ENCODE assay signal across 10 cellular contexts in genomic region chrX:112043997-112044396, GRCh38. TPM values are rescaled to one million over a fixed set of nuclear protein-coding genes. Genes with fewer than 3 reads are reported as not detected.
DNase-seq lines count a peak whose midpoint lies in the region; ATAC-seq, FAIRE-seq and TF ChIP-seq lines count a peak whose summit lies in the region.
"Had no signal": no experiment of that assay in that cellular context is flagged by ENCODE, and none has a peak within 500 bp of the region (broad histone marks: within the 10 kb centered on the region; RNA-seq: fewer than 3 reads in every experiment).

No MANE protein-coding gene starts in this region.

- H3K4me3 ChIP-seq in H7 (ENCODE audit: insufficient read depth, low read depth, low read length) (no peak overlapping the region), SJCRH30 (no peak overlapping the region), kidney (ENCODE audit: low read length in 2 of 2) (no peak overlapping the region)

- BruUV-seq in Calu3 (replicated peaks; lab: Mats Ljungman, UMichigan): no TSS peak

- no peaks in the 10 kb centered on the region for H3K9me3 Mint-ChIP-seq in Calu3 (ENCODE audit: low read depth, unreplicated experiment)

- ATAC-seq in HG02642 (IDR thresholded peaks at IDR 0.05; ENCODE audit: poor library complexity, unreplicated experiment): no peak

- no peak overlapping the region for H3K9ac ChIP-seq in kidney (ENCODE audit: low read length in 2 of 2)

- H3K9me3 ChIP-seq in SJCRH30 (replicated peaks) (no peaks in the 10 kb centered on the region), kidney (ENCODE audit: control insufficient read depth in 1 of 2, low read length in 2 of 2) (no peaks in the 10 kb centered on the region)

- no peaks in the 10 kb centered on the region for H3K27me3 Mint-ChIP-seq in Calu3 (ENCODE audit: unreplicated experiment)

- H3K4me1 ChIP-seq in SJCRH30: no peaks in the 10 kb centered on the region
- no peaks in the 10 kb centered on the region for H3K4me1 ChIP-seq in kidney (ENCODE audit: control insufficient read depth in 1 of 2, insufficient read depth in 1 of 2, low read depth in 1 of 2, low read length in 2 of 2)

- no peak for TF ChIP-seq POLR2A in GM12892 (IDR thresholded peaks at IDR 0.05; ENCODE audit: low read depth, low read length)

- no peak overlapping the region for H3K27ac Mint-ChIP-seq in Calu3 (ENCODE audit: unreplicated experiment)

- FAIRE-seq in kidney (lab: Jason Lieb, UNC): peak; percentile 95
- FAIRE-seq in GM12892 (lab: Jason Lieb, UNC): no peak

- DNase-seq in Calu3 (peak; percentile 5), H7 (peak; percentile 24), SJCRH30 (peak; percentile 4 to 60), kidney (no peak), pons (ENCODE audit: low spot score) (no peak), GM12892 (ENCODE audit: insufficient read length) (no peak)
- no peak for DNase-seq in activated CD4-positive, alpha-beta T cell treated with anti-CD3 and anti-CD28 coated beads, Interleukin-2, amount 50 U/mL, for 4 hours
- DNase-seq: NCI-H1436, T-helper 1 cell had no signal

- intact Hi-C loops in Calu3 (cut with micrococcal nuclease; ENCODE audit: unreplicated experiment) (loop anchor here (1.0 to 5.0 kb wide), 3 partner anchors 175 to 322 kb away; no protein-coding TSS in a partner anchor), kidney (cut with DNase I) (no loop called here)

- H3K27me3 ChIP-seq in H7 (ENCODE audit: control insufficient read depth, insufficient read depth, low read length) (no peaks in the 10 kb centered on the region), SJCRH30 (no peaks in the 10 kb centered on the region)

- H3K36me3 Mint-ChIP-seq in Calu3 (ENCODE audit: insufficient read depth, unreplicated experiment): no peaks in the 10 kb centered on the region

- no peaks in the 10 kb centered on the region for H3K4me1 Mint-ChIP-seq in Calu3 (ENCODE audit: low read depth, unreplicated experiment)

- no peak for TF ChIP-seq CTCF in Calu3 (IDR thresholded peaks at IDR 0.05; ENCODE audit: unreplicated experiment)
- TF ChIP-seq CTCF in kidney (IDR thresholded peaks at IDR 0.05; ENCODE audit: borderline replicate concordance, extremely low read depth, insufficient read depth): no peak

- CTCF ChIA-PET in Calu3 (lab: Charles Lee): interaction anchor here (1.0 to 1.5 kb wide), 2 partner anchors 174 to 220 kb away, joined by 3 to 7 read pairs; no protein-coding TSS in a partner anchor

- H3K36me3 ChIP-seq in H7 (replicated peaks; ENCODE audit: control insufficient read depth, insufficient read depth, low read length) (no peaks in the 10 kb centered on the region), SJCRH30 (no peaks in the 10 kb centered on the region), kidney (ENCODE audit: control insufficient read depth in 1 of 2, insufficient read depth in 2 of 2, low read length in 2 of 2) (no peaks in the 10 kb centered on the region)

- H3K27ac ChIP-seq in SJCRH30 (no peak overlapping the region), kidney (ENCODE audit: low read depth in 2 of 2, low read length in 2 of 2) (no peak overlapping the region)

- no peak overlapping the region for H3K4me3 Mint-ChIP-seq in Calu3 (ENCODE audit: low read depth, unreplicated experiment)

RNA-seq across cellular contexts. Expression of gene TRPC5, which starts 38.6 kb away (rescaled TPM):
- total RNA-seq in Calu3 (2022) (not detected in 2 replicates), kidney (not detected)
- under 0.01 and 0.03 TPM in 2 replicates for total RNA-seq in H7 (2014; rRNA removed; shearing (Covaris generic))
- total RNA-seq in SJCRH30 (2014; rRNA removed; shearing (Covaris generic)): not detected in 2 replicates
- polyA plus RNA-seq in kidney (ENCODE audit: insufficient read depth, low read depth, low replicate concordance): not detected
- polyA plus RNA-seq in GM12892 (2012; ENCODE audit: missing spikeins): 0.08 TPM

RNA-seq across cellular contexts. Expression of gene RTL4, which starts 38.8 kb away (rescaled TPM):
- not detected in 2 replicates for total RNA-seq in Calu3 (2022)
- 0.17 and 0.41 TPM in 2 replicates for total RNA-seq in H7 (2014; rRNA removed; shearing (Covaris generic))
- not detected in 2 replicates for total RNA-seq in SJCRH30 (2014; rRNA removed; shearing (Covaris generic))
- not detected for total RNA-seq in kidney
- polyA plus RNA-seq in kidney (ENCODE audit: insufficient read depth, low read depth, low replicate concordance): not detected
- not detected for polyA plus RNA-seq in GM12892 (2012; ENCODE audit: missing spikeins)

Comparison
In these comparisons a context has a peak if more than half of its experiments do, and no peak if none do; other contexts are left out.
1. DNase-seq: peak in Calu3 (single experiment), H7 (single experiment) and SJCRH30 (2 of 2); none in kidney (single experiment), pons (single experiment), activated CD4-positive, alpha-beta T cell treated with anti-CD3 and anti-CD28 coated beads, Interleukin-2, amount 50 U/mL, for 4 hours (0 of 2) and GM12892 (single experiment).